Comparison of ENCODE assay signal across 17 cellular contexts in the genomic region with DNA sequence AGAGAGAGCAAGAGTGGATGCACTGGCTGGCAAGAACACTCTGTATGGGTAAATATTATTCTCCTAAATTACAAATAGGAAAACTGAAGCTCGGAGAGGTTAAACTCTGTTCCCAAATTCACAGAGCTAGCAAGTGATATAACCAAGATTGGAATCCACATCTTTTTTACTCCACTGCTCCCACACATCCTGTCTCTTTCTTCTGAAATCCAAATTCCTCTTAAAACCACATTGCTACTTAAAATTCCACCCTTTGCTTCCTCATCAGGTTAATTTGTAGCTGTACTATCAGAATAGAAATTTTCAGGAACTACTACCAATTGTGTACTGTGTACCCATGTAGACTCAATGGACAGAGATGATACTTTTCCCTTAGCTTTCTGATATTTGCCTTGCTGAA.
DNase-seq lines count a peak whose midpoint lies in the region; ATAC-seq, FAIRE-seq and TF ChIP-seq lines count a peak whose summit lies in the region.
"Had no signal": no experiment of that assay in that cellular context is flagged by ENCODE, and none has a peak within 500 bp of the region (broad histone marks: within the 10 kb centered on the region; RNA-seq: fewer than 3 reads in every experiment).

No MANE protein-coding gene starts in this region.

- TF ChIP-seq EP300 in HepG2 (IDR thresholded peaks at IDR 0.05; ENCODE audit: low read depth in 2 of 2, low read length in 2 of 2) (no peak), HepG2 (CRISPR knock-in tag; IDR thresholded peaks at IDR 0.05; ENCODE audit: borderline replicate concordance) (no peak)

- no peak for TF ChIP-seq POLR2A in HepG2 (IDR thresholded peaks at IDR 0.05; ENCODE audit: insufficient read depth in 1 of 2, low read depth in 2 of 2, low read length in 2 of 2)

- no peak overlapping the region for H3K4me2 ChIP-seq in HepG2 (ENCODE audit: low read depth, low read length)

- no peak for FAIRE-seq in HepG2 (lab: Jason Lieb, UNC)
- FAIRE-seq: pancreas had no signal

- peak overlapping the region; percentile 72 for H3K27ac Mint-ChIP-seq in dendritic cell treated with granulocyte-macrophage colony-stimulating factor and Interleukin-4, amounts not matched to agents 40 ng/mL and 50 ng/mL, for 4 days
- peak overlapping the region; percentile 25 to 68 (median 59) for H3K27ac Mint-ChIP-seq in nephron
- H3K27ac Mint-ChIP-seq: activated CD4-positive, alpha-beta memory T cell treated with anti-CD3 and anti-CD28 coated beads, Interleukin-2, amount 10 ng/mL, durations not matched to agents 7 days and 5 days; B cell had no signal

- peaks cover 8% of the 10 kb centered on the region for H3K9me3 Mint-ChIP-seq in dendritic cell treated with granulocyte-macrophage colony-stimulating factor and Interleukin-4, amounts not matched to agents 40 ng/mL and 50 ng/mL, for 4 days
- H3K9me3 Mint-ChIP-seq in nephron: no peaks in the 10 kb centered on the region
- H3K9me3 Mint-ChIP-seq: activated CD4-positive, alpha-beta memory T cell treated with anti-CD3 and anti-CD28 coated beads, Interleukin-2, amount 10 ng/mL, durations not matched to agents 7 days and 5 days had no signal

- no TSS peak for BruUV-seq in HepG2 (replicated peaks; lab: Mats Ljungman, UMichigan)

- no peak overlapping the region for H3K9ac ChIP-seq in HepG2 (ENCODE audit: insufficient read depth, low read depth, low read length)

- POLR2A ChIA-PET in BJ (lab: Charles Lee) (no interaction called here), HepG2 (lab: Yijun Ruan, JAX) (no interaction called here)

- ATAC-seq in HepG2 (no peak), GM19328 (IDR thresholded peaks at IDR 0.05; ENCODE audit: unreplicated experiment) (no peak)

- H3K4me1 ChIP-seq in HepG2 (ENCODE audit: insufficient read depth, low read length): no peaks in the 10 kb centered on the region

- intact Hi-C loops in dendritic cell treated with granulocyte-macrophage colony-stimulating factor and Interleukin-4, amounts not matched to agents 40 ng/mL and 50 ng/mL, for 4 days (cut with micrococcal nuclease): no loop called here
- intact Hi-C loops in HepG2 (cut with micrococcal nuclease; ENCODE audit: unreplicated experiment): no loop called here

- H2AFZ ChIP-seq in HepG2 (ENCODE audit: low read length): no peak overlapping the region

- in situ Hi-C loops in HepG2 (cut with HindIII; ENCODE audit: extremely low pct_ligation_motif_present, low pct_unique_long_range_greater_than_20kb): no loop called here

- H3K4me3 Mint-ChIP-seq in dendritic cell treated with granulocyte-macrophage colony-stimulating factor and Interleukin-4, amounts not matched to agents 40 ng/mL and 50 ng/mL, for 4 days: peak overlapping the region; percentile 27
- H3K4me3 Mint-ChIP-seq in nephron: no peak overlapping the region
- H3K4me3 Mint-ChIP-seq: activated CD4-positive, alpha-beta memory T cell treated with anti-CD3 and anti-CD28 coated beads, Interleukin-2, amount 10 ng/mL, durations not matched to agents 7 days and 5 days; B cell had no signal

- CTCF ChIA-PET in BJ (lab: Yijun Ruan, JAX): interaction anchor here (1.3 to 2.3 kb wide), 3 partner anchors 31 to 592 kb away, joined by 4 to 9 read pairs (median 4); no protein-coding TSS in a partner anchor
- CTCF ChIA-PET in HepG2 (lab: Yijun Ruan, JAX; ENCODE audit: low intra/inter-chr PET ratio, low total read pairs): no interaction called here

- H3K4me3 ChIP-seq in BJ (ENCODE audit: low read depth, low read length) (no peak overlapping the region), HepG2 (replicated peaks in 1 of 3; ENCODE audit: insufficient read depth in 1 of 3, low read depth in 2 of 3, low read length in 3 of 3) (no peak overlapping the region)
- H3K4me3 ChIP-seq: pancreas, upper lobe of left lung had no signal

- no peaks in the 10 kb centered on the region for H3K79me2 ChIP-seq in HepG2 (ENCODE audit: insufficient read depth, low read length)

- peaks cover 35% of the 10 kb centered on the region for H3K4me1 Mint-ChIP-seq in dendritic cell treated with granulocyte-macrophage colony-stimulating factor and Interleukin-4, amounts not matched to agents 40 ng/mL and 50 ng/mL, for 4 days (ENCODE audit: low read depth)
- peaks cover 22% of the 10 kb centered on the region for H3K4me1 Mint-ChIP-seq in nephron
- H3K4me1 Mint-ChIP-seq: activated CD4-positive, alpha-beta memory T cell treated with anti-CD3 and anti-CD28 coated beads, Interleukin-2, amount 10 ng/mL, durations not matched to agents 7 days and 5 days; B cell had no signal

- H3K36me3 ChIP-seq in BJ (ENCODE audit: control insufficient read depth, insufficient read depth, low read length) (no peaks in the 10 kb centered on the region), HepG2 (replicated peaks in 1 of 2; ENCODE audit: control insufficient read depth in 1 of 2, insufficient read depth in 2 of 2, low read length in 2 of 2) (no peaks in the 10 kb centered on the region)
- H3K36me3 ChIP-seq: pancreas, upper lobe of left lung had no signal

- H4K20me1 ChIP-seq in HepG2 (ENCODE audit: insufficient read depth, low read length): no peaks in the 10 kb centered on the region

- TF ChIP-seq CTCF in BJ (IDR thresholded peaks at IDR 0.05; ENCODE audit: insufficient read depth, low read depth, low read length) (no peak), nephron (IDR thresholded peaks at IDR 0.05; ENCODE audit: unreplicated experiment in 3 of 3) (no peak), HepG2 (CRISPR knock-in tag; IDR thresholded peaks at IDR 0.05) (no peak)

- H3K9me3 ChIP-seq in HepG2 (ENCODE audit: low read length): no peaks in the 10 kb centered on the region
- H3K9me3 ChIP-seq: pancreas, upper lobe of left lung had no signal

- no peaks in the 10 kb centered on the region for H3K36me3 Mint-ChIP-seq in dendritic cell treated with granulocyte-macrophage colony-stimulating factor and Interleukin-4, amounts not matched to agents 40 ng/mL and 50 ng/mL, for 4 days (ENCODE audit: low read depth)
- H3K36me3 Mint-ChIP-seq in nephron (ENCODE audit: low read depth): peaks cover 15% of the 10 kb centered on the region

- no peaks in the 10 kb centered on the region for H3K27me3 Mint-ChIP-seq in dendritic cell treated with granulocyte-macrophage colony-stimulating factor and Interleukin-4, amounts not matched to agents 40 ng/mL and 50 ng/mL, for 4 days
- peaks cover 4% of the 10 kb centered on the region for H3K27me3 Mint-ChIP-seq in nephron (ENCODE audit: low read depth)

- no peaks in the 10 kb centered on the region for H3K27me3 ChIP-seq in BJ (ENCODE audit: control insufficient read depth, insufficient read depth, low read length)
- no peaks in the 10 kb centered on the region; a peak in 1 of 5 replicates for H3K27me3 ChIP-seq in HepG2 (ENCODE audit: control insufficient read depth in 1 of 2, insufficient read depth in 2 of 2, low read length in 2 of 2)
- H3K27me3 ChIP-seq: pancreas, upper lobe of left lung had no signal

- H3K27ac ChIP-seq in HepG2 (ENCODE audit: extremely low read length, insufficient read depth, low read length): no peak overlapping the region
- H3K27ac ChIP-seq: pancreas, upper lobe of left lung had no signal

- WGBS in HepG2 (ENCODE audit: low lambda C conversion rate): 7% methylated on average over 1 of the region's 1 CpG

- no peak for TF ChIP-seq RAD21 in HepG2 (CRISPR knock-in tag; IDR thresholded peaks at IDR 0.05)

- DNase-seq in BJ (ENCODE audit: low read depth): peak; percentile 43
- DNase-seq in NCI-H226: peak; percentile 55
- DNase-seq in HepG2 (ENCODE audit: low spot score): no peak
- DNase-seq in AML-193 (lab: John Stamatoyannopoulos, UW): no peak
- DNase-seq in amniotic stem cell (lab: John Stamatoyannopoulos, UW): no peak
- DNase-seq: activated CD4-positive, alpha-beta memory T cell treated with anti-CD3 and anti-CD28 coated beads, Interleukin-2, amount 10 ng/mL, durations not matched to agents 7 days and 5 days; central memory CD4-positive, alpha-beta T cell; Kasumi-1; midbrain; pancreas; SHP77; stimulated activated CD8-positive, alpha-beta memory T cell treated with anti-CD3 and anti-CD28 coated beads, Interleukin-4, amount 100 ng/mL, for 48 hours; upper lobe of left lung had no signal

TF ChIP-seq in HepG2, 621 proteins besides CTCF, POLR2A, EP300 and RAD21 (continues in another document):
- TF ChIP-seq ZSCAN29 (CRISPR knock-in tag; conservative IDR thresholded peaks at IDR 0.05): no peak
- TF ChIP-seq ZNF850 (CRISPR knock-in tag; conservative IDR thresholded peaks at IDR 0.05): no peak
- TF ChIP-seq ZFP41 (CRISPR knock-in tag; IDR thresholded peaks at IDR 0.05; ENCODE audit: borderline replicate concordance): no peak
- no peak for TF ChIP-seq HNRNPL (IDR thresholded peaks at IDR 0.05; ENCODE audit: low read depth, low read length)
- no peak for TF ChIP-seq PPARG (CRISPR knock-in tag; conservative IDR thresholded peaks at IDR 0.05)
- TF ChIP-seq CEBPB (IDR thresholded peaks at IDR 0.05; ENCODE audit: borderline replicate concordance, low read depth, low read length): no peak
- no peak for TF ChIP-seq YEATS4 (CRISPR knock-in tag; IDR thresholded peaks at IDR 0.05; ENCODE audit: borderline replicate concordance)
- TF ChIP-seq, protein P1, sequence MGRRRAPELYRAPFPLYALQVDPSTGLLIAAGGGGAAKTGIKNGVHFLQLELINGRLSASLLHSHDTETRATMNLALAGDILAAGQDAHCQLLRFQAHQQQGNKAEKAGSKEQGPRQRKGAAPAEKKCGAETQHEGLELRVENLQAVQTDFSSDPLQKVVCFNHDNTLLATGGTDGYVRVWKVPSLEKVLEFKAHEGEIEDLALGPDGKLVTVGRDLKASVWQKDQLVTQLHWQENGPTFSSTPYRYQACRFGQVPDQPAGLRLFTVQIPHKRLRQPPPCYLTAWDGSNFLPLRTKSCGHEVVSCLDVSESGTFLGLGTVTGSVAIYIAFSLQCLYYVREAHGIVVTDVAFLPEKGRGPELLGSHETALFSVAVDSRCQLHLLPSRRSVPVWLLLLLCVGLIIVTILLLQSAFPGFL (CRISPR knock-in tag; IDR thresholded peaks at IDR 0.05): no peak

Comparison
In these comparisons a context has a peak if more than half of its experiments do, and no peak if none do; other contexts are left out.
1. DNase-seq: peak in BJ (single experiment) and NCI-H226 (single experiment); none in HepG2 (single experiment), AML-193 (0 of 2) and amniotic stem cell (single experiment).